8 cellular contexts compared by ENCODE assay signal in genomic region chr9:19471737-19472648, GRCh38.
DNase-seq lines count a peak whose midpoint lies in the region; ATAC-seq and TF ChIP-seq lines count a peak whose summit lies in the region.

No MANE protein-coding gene starts in this region.

- no peaks in the 10 kb centered on the region for H3K9me3 ChIP-seq in SK-N-MC (ENCODE audit: low read depth, low read length)

- TF ChIP-seq EP300 in Ishikawa (IDR thresholded peaks at IDR 0.05; ENCODE audit: borderline replicate concordance) = no peak

- DNase-seq in ELR (ENCODE audit: low read depth) = peak; percentile 69
- DNase-seq in SK-N-MC (ENCODE audit: low read depth, low spot score) = peak; percentile 12
- DNase-seq in amniotic stem cell (lab: John Stamatoyannopoulos, UW) = peak; percentile 17
- peak; percentile 70 for DNase-seq in left ventricle myocardium superior
- DNase-seq in retina = peak; percentile 89
- no peak for DNase-seq in NOMO-1 treated with DMSO at 0.1 percent for 48 hours (lab: John Stamatoyannopoulos, UW; ENCODE audit: unreplicated experiment)

- intact Hi-C loops in left ventricle myocardium superior (cut with micrococcal nuclease) = no loop called here

- no peak overlapping the region for H3K9ac ChIP-seq in SK-N-MC (ENCODE audit: insufficient read length)

- no peak overlapping the region for H3K4me3 ChIP-seq in SK-N-MC

- no peaks in the 10 kb centered on the region for H3K36me3 ChIP-seq in SK-N-MC (ENCODE audit: insufficient read depth, low read length)

- peak; percentile 78 for ATAC-seq in GM21717 (IDR thresholded peaks at IDR 0.05; ENCODE audit: unreplicated experiment)
- peak; percentile 87 for ATAC-seq in left ventricle myocardium superior

- H3K27ac ChIP-seq in SK-N-MC = no peak overlapping the region

- TF ChIP-seq RAD21 in Ishikawa (IDR thresholded peaks at IDR 0.05; ENCODE audit: low read depth) = peak; percentile 68

TF ChIP-seq in Ishikawa, 13 proteins besides CTCF, POLR2A, EP300 and RAD21:
- no peak for TF ChIP-seq TCF12 (IDR thresholded peaks at IDR 0.05; ENCODE audit: low read depth)
- no peak for TF ChIP-seq EGR1 (IDR thresholded peaks at IDR 0.05)
